ENCODE assay signal across 8 cellular contexts in genomic region chr6:80132942-80133517, GRCh38. TPM values are rescaled to one million over a fixed set of nuclear protein-coding genes. Genes with fewer than 3 reads are reported as not detected.
DNase-seq lines count a peak whose midpoint lies in the region; ATAC-seq and TF ChIP-seq lines count a peak whose summit lies in the region.

No MANE protein-coding gene starts in this region.

- H3K4me1 ChIP-seq in OCI-LY7 (ENCODE audit: insufficient read depth, low read length, poor library complexity, severe bottlenecking) = no peaks in the 10 kb centered on the region

- no peak overlapping the region for H3K27ac ChIP-seq in OCI-LY7 (ENCODE audit: low read depth, low read length, poor library complexity, severe bottlenecking)

- H2AFZ ChIP-seq in OCI-LY7 (ENCODE audit: low read length) = no peak overlapping the region

- no peaks in the 10 kb centered on the region for H3K79me2 ChIP-seq in OCI-LY7 (ENCODE audit: insufficient read depth, low read depth, low read length)

- H3K27ac Mint-ChIP-seq in MCF 10A (ENCODE audit: low read depth, unreplicated experiment) = no peak overlapping the region
- no peak overlapping the region for H3K27ac Mint-ChIP-seq in activated CD8-positive, alpha-beta memory T cell treated with anti-CD3 and anti-CD28 coated beads, Interleukin-2, amount 10 ng/mL, durations not matched to agents 7 days and 5 days

- no peaks in the 10 kb centered on the region for H3K27me3 Mint-ChIP-seq in MCF 10A (ENCODE audit: insufficient read depth, unreplicated experiment)
- no peaks in the 10 kb centered on the region for H3K27me3 Mint-ChIP-seq in activated CD8-positive, alpha-beta memory T cell treated with anti-CD3 and anti-CD28 coated beads, Interleukin-2, amount 10 ng/mL, durations not matched to agents 7 days and 5 days

- POLR2A ChIA-PET in OCI-LY7 (lab: Charles Lee) (interaction anchor here (0.9 to 1.0 kb wide), 2 partner anchors 19 to 32 kb away, joined by 3 read pairs; no protein-coding TSS in a partner anchor), MCF 10A (lab: Yijun Ruan, JAX) (interaction anchor here (0.8 to 1.5 kb wide), 2 partner anchors 27 to 31 kb away, joined by 4 read pairs; partner anchors contain the start of gene BCKDHB)

- TF ChIP-seq CTCF in OCI-LY7 (conservative IDR thresholded peaks at IDR 0.05; ENCODE audit: low read length) = 0 out of 2 replicates have a peak, but pooled peaks have one; percentile 34
- peak; percentile 70 for TF ChIP-seq CTCF in MCF 10A (IDR thresholded peaks at IDR 0.05; ENCODE audit: unreplicated experiment)
- peak; percentile 42 for TF ChIP-seq CTCF in kidney epithelial cell (IDR thresholded peaks at IDR 0.05; ENCODE audit: insufficient read depth, low read length, poor library complexity, severe bottlenecking)

- no peak for ATAC-seq in activated CD8-positive, alpha-beta memory T cell treated with anti-CD3 and anti-CD28 coated beads, Interleukin-2, amount 10 ng/mL, durations not matched to agents 7 days and 5 days

- H3K9me3 ChIP-seq in OCI-LY7 (ENCODE audit: low read length) = no peaks in the 10 kb centered on the region

- no peak overlapping the region for H3K4me3 ChIP-seq in OCI-LY7 (ENCODE audit: low read depth, low read length, poor library complexity, severe bottlenecking)
- H3K4me3 ChIP-seq in kidney epithelial cell (ENCODE audit: low read depth, low read length) = no peak overlapping the region

- no peaks in the 10 kb centered on the region for H4K20me1 ChIP-seq in OCI-LY7 (ENCODE audit: insufficient read depth, low read length)

- BruUV-seq in OCI-LY7 (replicated peaks; lab: Mats Ljungman, UMichigan) (no TSS peak), MCF 10A (replicated peaks; lab: Mats Ljungman, UMichigan) (no TSS peak)

- H3K9me3 Mint-ChIP-seq in MCF 10A (ENCODE audit: unreplicated experiment) = no peaks in the 10 kb centered on the region
- H3K9me3 Mint-ChIP-seq in activated CD8-positive, alpha-beta memory T cell treated with anti-CD3 and anti-CD28 coated beads, Interleukin-2, amount 10 ng/mL, durations not matched to agents 7 days and 5 days (ENCODE audit: low read depth) = no peaks in the 10 kb centered on the region

- CTCF ChIA-PET in OCI-LY7 (lab: Charles Lee; ENCODE audit: unreplicated experiment) (no interaction called here), MCF 10A (lab: Yijun Ruan, JAX) (interaction anchor here (0.6 to 1.8 kb wide), 12 partner anchors 8 to 1908 kb away, joined by 3 to 13 read pairs (median 4); no protein-coding TSS in a partner anchor)
- CTCF ChIA-PET in activated CD8-positive, alpha-beta memory T cell treated with anti-CD3 and anti-CD28 coated beads, Interleukin-2, amount 10 ng/mL, durations not matched to agents 7 days and 5 days (lab: Charles Lee) = no interaction called here

- H3K4me2 ChIP-seq in OCI-LY7 (ENCODE audit: low read length) = no peak overlapping the region

- H3K4me3 Mint-ChIP-seq in MCF 10A (ENCODE audit: unreplicated experiment) = no peak overlapping the region
- H3K4me3 Mint-ChIP-seq in activated CD8-positive, alpha-beta memory T cell treated with anti-CD3 and anti-CD28 coated beads, Interleukin-2, amount 10 ng/mL, durations not matched to agents 7 days and 5 days = no peak overlapping the region

- DNase-seq in COLO829 (ENCODE audit: low spot score) (peak; percentile 38), HuH-7.5 (ENCODE audit: low spot score) (peak; percentile 5), OCI-LY7 (ENCODE audit: low spot score) (peak; percentile 8), MCF 10A (ENCODE audit: unreplicated experiment) (peak; percentile 75), kidney epithelial cell (ENCODE audit: low read depth) (peak; percentile 12), cerebellar nuclear complex (lab: John Stamatoyannopoulos, UW) (no peak)
- DNase-seq in stimulated activated CD4-positive, alpha-beta T cell treated with anti-CD3 and anti-CD28 coated beads, Interleukin-4, amount 100 ng/mL, for 1 hour = peak; percentile 8
- no peak for DNase-seq in activated CD8-positive, alpha-beta memory T cell treated with anti-CD3 and anti-CD28 coated beads, Interleukin-2, amount 10 ng/mL, durations not matched to agents 7 days and 5 days

- peaks cover 15% of the 10 kb centered on the region for H3K36me3 ChIP-seq in OCI-LY7 (ENCODE audit: insufficient read depth, low read length)
- no peaks in the 10 kb centered on the region for H3K36me3 ChIP-seq in kidney epithelial cell (ENCODE audit: control insufficient read depth, insufficient read depth, low read length)

- H3K27me3 ChIP-seq in kidney epithelial cell (ENCODE audit: control insufficient read depth, insufficient read depth, low read length) = no peaks in the 10 kb centered on the region

- H3K9me2 ChIP-seq in OCI-LY7 (ENCODE audit: insufficient read depth, low read length) = no peaks in the 10 kb centered on the region

- intact Hi-C loops in OCI-LY7 (cut with micrococcal nuclease; ENCODE audit: unreplicated experiment) = no loop called here
- intact Hi-C loops in MCF 10A (cut with micrococcal nuclease) = loop anchor here (1.0 to 10.0 kb wide), 4 partner anchors 81 to 1619 kb away; partner anchors contain the start of gene TENT5A

- peaks cover 8% of the 10 kb centered on the region for H3K36me3 Mint-ChIP-seq in MCF 10A (ENCODE audit: insufficient read depth, unreplicated experiment)
- peaks cover 6% of the 10 kb centered on the region for H3K36me3 Mint-ChIP-seq in activated CD8-positive, alpha-beta memory T cell treated with anti-CD3 and anti-CD28 coated beads, Interleukin-2, amount 10 ng/mL, durations not matched to agents 7 days and 5 days

- H3K4me1 Mint-ChIP-seq in MCF 10A (ENCODE audit: insufficient read depth, unreplicated experiment) = peaks cover 18% of the 10 kb centered on the region
- no peaks in the 10 kb centered on the region for H3K4me1 Mint-ChIP-seq in activated CD8-positive, alpha-beta memory T cell treated with anti-CD3 and anti-CD28 coated beads, Interleukin-2, amount 10 ng/mL, durations not matched to agents 7 days and 5 days

RNA-seq across cellular contexts. Expression of gene BCKDHB, which starts 26.6 kb away (rescaled TPM):
- total RNA-seq in OCI-LY7 (2014; rRNA removed; shearing (Covaris generic)) = 25.0 and 30.3 TPM in 2 replicates
- 25.7 and 31.7 TPM in 2 replicates for total RNA-seq in OCI-LY7 (2022)
- total RNA-seq in MCF 10A (2022) = 14.5 and 17.7 TPM in 2 replicates
- total RNA-seq in kidney epithelial cell = 14.8 and 21.5 TPM in 2 replicates
- 10 to 100 TPM; 13.9 to 16.8 TPM for total RNA-seq in activated CD8-positive, alpha-beta memory T cell treated with anti-CD3 and anti-CD28 coated beads, Interleukin-2, amount 10 ng/mL, durations not matched to agents 7 days and 5 days

Comparison
In these comparisons a context has a peak if more than half of its experiments do, and no peak if none do; other contexts are left out.
1. DNase-seq: peak in COLO829 (single experiment), HuH-7.5 (single experiment), OCI-LY7 (single experiment), MCF 10A (single experiment), kidney epithelial cell (single experiment) and stimulated activated CD4-positive, alpha-beta T cell treated with anti-CD3 and anti-CD28 coated beads, Interleukin-4, amount 100 ng/mL, for 1 hour (single experiment); none in cerebellar nuclear complex (0 of 2) and activated CD8-positive, alpha-beta memory T cell treated with anti-CD3 and anti-CD28 coated beads, Interleukin-2, amount 10 ng/mL, durations not matched to agents 7 days and 5 days (single experiment).
2. Peak in every context shown above with its lines, with median percentiles within 50 percentile points of each other: CTCF ChIP-seq.